21 cellular contexts compared by ENCODE assay signal in genomic region chr11:71472941-71473792, GRCh38. TPM values are rescaled to one million over a fixed set of nuclear protein-coding genes. Genes with fewer than 3 reads are reported as not detected.
"Had no signal": no experiment of that assay in that cellular context is flagged by ENCODE, and none has a peak within 500 bp of the region (broad histone marks: within the 10 kb centered on the region; RNA-seq: fewer than 3 reads in every experiment).

No MANE protein-coding gene starts in this region.

- H3K4me2 ChIP-seq: smooth muscle cell had no signal

- H3K4me1 ChIP-seq: esophagus muscularis mucosa, gastrocnemius medialis, suprapubic skin, thyroid gland, upper lobe of left lung, vagina had no signal

- H3K27ac ChIP-seq: epithelial cell of prostate, esophagus muscularis mucosa, gastrocnemius medialis, neutrophil, suprapubic skin, thyroid gland, upper lobe of left lung, vagina had no signal

- ATAC-seq: effector memory CD8-positive, alpha-beta T cell; gastrocnemius medialis; left colon; stimulated activated effector memory CD8-positive, alpha-beta T cell treated with anti-CD3 and anti-CD28 coated beads, Interleukin-12 subunit alpha, Interleukin-12 subunit beta, amount 100 ng/mL, for 72 hours; stimulated activated naive CD8-positive, alpha-beta T cell treated with anti-CD3 and anti-CD28 coated beads, Interleukin-15, Interleukin-2, amounts not matched to agents 100 U/mL and 50 U/mL, for 24 hours had no signal

- DNase-seq: effector memory CD8-positive, alpha-beta T cell; gastrocnemius medialis; immature natural killer cell; left colon; nephron progenitor cell; stimulated activated CD4-positive, alpha-beta T cell treated with anti-CD3 and anti-CD28 coated beads, Interleukin-4, amount 100 ng/mL, for 1 hour; stimulated activated CD8-positive, alpha-beta memory T cell treated with anti-CD3 and anti-CD28 coated beads, Interleukin-4, amount 100 ng/mL, for 48 hours; stimulated activated naive CD8-positive, alpha-beta T cell treated with anti-CD3 and anti-CD28 coated beads, Interleukin-15, Interleukin-2, amounts not matched to agents 100 U/mL and 50 U/mL, for 24 hours; thyroid gland had no signal

- H3K4me3 ChIP-seq: esophagus muscularis mucosa, gastrocnemius medialis, smooth muscle cell, suprapubic skin, thyroid gland, upper lobe of left lung, vagina had no signal

- H3K27me3 ChIP-seq: esophagus muscularis mucosa, gastrocnemius medialis, neutrophil, suprapubic skin, thyroid gland, upper lobe of left lung, vagina had no signal

- H3K9me3 ChIP-seq: esophagus muscularis mucosa, gastrocnemius medialis, neutrophil, suprapubic skin, thyroid gland, upper lobe of left lung, vagina had no signal

RNA-seq across cellular contexts. Expression of gene KRTAP5-7, which starts 53.9 kb away (rescaled TPM):
- total RNA-seq: esophagus muscularis mucosa, fibroblast of villous mesenchyme, gastrocnemius medialis, mucosa of gallbladder, myocyte, pulmonary artery endothelial cell, smooth muscle cell, vagina had no signal
